In the genomic region with DNA sequence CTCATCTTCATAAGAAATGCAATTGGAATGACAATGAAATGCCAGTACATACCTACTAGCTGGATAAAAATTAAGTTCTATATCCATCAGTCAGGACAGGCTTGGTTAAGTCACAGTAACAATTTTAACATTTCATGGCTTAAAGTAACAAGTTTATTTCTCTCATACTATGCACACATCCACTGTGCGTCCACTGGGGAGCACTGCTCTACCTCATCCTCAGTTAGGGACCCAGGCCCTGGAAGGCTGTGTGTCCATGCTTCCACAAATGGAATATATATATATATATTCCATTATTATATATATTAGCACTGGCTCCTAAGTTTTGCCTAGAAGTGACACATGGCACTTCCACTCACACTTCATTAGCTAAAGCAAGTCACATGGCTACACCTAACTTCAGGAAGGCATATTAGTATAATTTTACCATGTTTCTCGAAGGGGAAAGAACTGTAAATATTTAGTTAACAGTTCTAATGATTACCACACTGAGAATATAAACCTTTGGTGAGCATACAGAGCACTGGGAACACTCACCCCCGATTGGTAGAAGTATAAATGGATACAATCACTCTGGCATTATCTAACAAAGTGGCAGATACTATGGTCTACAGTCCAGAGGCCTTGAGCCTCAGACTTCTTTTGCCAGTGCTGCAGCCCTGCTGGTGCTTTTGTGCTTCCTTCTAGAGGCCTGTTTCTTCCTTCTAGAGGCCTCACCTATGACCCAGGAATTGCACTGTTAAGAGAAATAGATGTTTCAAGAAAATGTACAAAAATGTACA, we compare ENCODE assay signal across 26 cellular contexts. TPM values are rescaled to one million over a fixed set of nuclear protein-coding genes. Genes with fewer than 3 reads are reported as not detected.
DNase-seq lines count a peak whose midpoint lies in the region; ATAC-seq, FAIRE-seq and TF ChIP-seq lines count a peak whose summit lies in the region.
"Had no signal": no experiment of that assay in that cellular context is flagged by ENCODE, and none has a peak within 500 bp of the region (broad histone marks: within the 10 kb centered on the region; RNA-seq: fewer than 3 reads in every experiment).

No MANE protein-coding gene starts in this region.

- no peak overlapping the region for H3K27ac ChIP-seq in PC-3 (ENCODE audit: low read length)
- H3K27ac ChIP-seq in K562 (ENCODE audit: extremely low read depth, low read depth, low read length) = no peak overlapping the region
- peak overlapping the region in 1 of 2 donors; percentile 24 for H3K27ac ChIP-seq in small intestine (ENCODE audit: low read depth in 1 of 2, low read length in 1 of 2)
- no peak overlapping the region for H3K27ac ChIP-seq in upper lobe of left lung
- H3K27ac ChIP-seq: dorsolateral prefrontal cortex, HL-60, lower lobe of right lung, SJSA1, tibial nerve had no signal

- POLR2A ChIA-PET in PC-3 (lab: Charles Lee; ENCODE audit: unreplicated experiment) = no interaction called here
- POLR2A ChIA-PET in K562 (lab: Yijun Ruan, JAX) = no interaction called here

- H3K9ac ChIP-seq in PC-3 (ENCODE audit: low read length) (no peak overlapping the region), K562 (ENCODE audit: insufficient read depth in 1 of 2, low read depth in 2 of 2, low read length in 2 of 2) (no peak overlapping the region)

- H4K20me1 ChIP-seq in PC-3 (ENCODE audit: low read length) (no peaks in the 10 kb centered on the region), K562 (replicated peaks; ENCODE audit: control insufficient read depth, insufficient read depth, low read length) (no peaks in the 10 kb centered on the region)

- TF ChIP-seq CTCF in PC-3 (conservative IDR thresholded peaks at IDR 0.05; ENCODE audit: low read depth, low read length) = 0 out of 2 replicates have a peak, but pooled peaks have one; percentile 11
- TF ChIP-seq CTCF in K562 (IDR thresholded peaks at IDR 0.05 in 2 of 3, conservative IDR thresholded peaks at IDR 0.05 in 1 of 3; ENCODE audit: insufficient read depth in 2 of 3, low read depth in 1 of 3, low read length in 3 of 3) = 0 out of 6 replicates have a peak, but pooled peaks of 1 of the 3 experiments have one; percentile 10
- TF ChIP-seq CTCF in upper lobe of left lung (IDR thresholded peaks at IDR 0.05) = no peak

- intact Hi-C loops in PC-3 (cut with micrococcal nuclease) = no loop called here
- intact Hi-C loops in K562 (cut with micrococcal nuclease) = no loop called here

- H3K36me3 ChIP-seq in PC-3 (ENCODE audit: low read depth, low read length) = peaks cover 31% of the 10 kb centered on the region
- H3K36me3 ChIP-seq in K562 (ENCODE audit: control insufficient read depth, insufficient read depth, low read length) = peaks cover 44% of the 10 kb centered on the region
- H3K36me3 ChIP-seq in small intestine (ENCODE audit: control insufficient read depth in 2 of 2, insufficient read depth in 2 of 2, low read length in 2 of 2) = peaks cover 0 to 3% of the 10 kb centered on the region in 2 donors
- H3K36me3 ChIP-seq in upper lobe of left lung = peaks cover 6 to 38% (median 22%) of the 10 kb centered on the region in 4 donors

- 63% methylated on average over 3 of the region's 3 CpGs for WGBS in K562 (ENCODE audit: insufficient coverage, low coverage, missing lambda C conversion rate)
- 42 to 60% (median 56%) methylated on average over 3 of the region's 3 CpGs for WGBS in small intestine, 3 donors
- 70 to 72% methylated on average over 3 of the region's 3 CpGs for WGBS in upper lobe of left lung, 2 donors

- ATAC-seq in PC-3 (peak; percentile 13; the same call in 1 of the 2 replicates), K562 (peak; percentile 34; the same call in 1 of the 3 replicates), upper lobe of left lung (ENCODE audit: low FRiP score in 2 of 2) (no peak), GM19035 (IDR thresholded peaks at IDR 0.05; ENCODE audit: unreplicated experiment) (no peak)
- ATAC-seq: activated CD8-positive, alpha-beta T cell treated with anti-CD3 and anti-CD28 coated beads for 36 hours; lower lobe of right lung; T-cell had no signal

- BruUV-seq in PC-3 (replicated peaks; lab: Mats Ljungman, UMichigan) = no TSS peak
- no TSS peak for BruUV-seq in K562 (replicated peaks; lab: Mats Ljungman, UMichigan)

- H3K4me1 ChIP-seq in PC-3 (ENCODE audit: insufficient read depth, low read length) (no peaks in the 10 kb centered on the region), K562 (replicated peaks in 1 of 2; ENCODE audit: control insufficient read depth in 2 of 2, insufficient read depth in 2 of 2, low read length in 2 of 2) (no peaks in the 10 kb centered on the region; a peak in 1 of 5 replicates), small intestine (ENCODE audit: control insufficient read depth in 2 of 2, insufficient read depth in 1 of 2, low read depth in 1 of 2, low read length in 1 of 2) (peaks cover 6 to 11% of the 10 kb centered on the region in 2 donors), upper lobe of left lung (no peaks in the 10 kb centered on the region)
- H3K4me1 ChIP-seq: lower lobe of right lung, SJSA1 had no signal

- CTCF ChIA-PET in PC-3 (lab: Charles Lee) (no interaction called here), K562 (lab: Yijun Ruan, JAX; ENCODE audit: low intra/inter-chr PET ratio) (no interaction called here)

- H3K27me3 ChIP-seq in PC-3 (ENCODE audit: low read length) (no peaks in the 10 kb centered on the region), K562 (ENCODE audit: control insufficient read depth in 2 of 2, insufficient read depth in 2 of 2, low read length in 2 of 2) (no peaks in the 10 kb centered on the region), small intestine (ENCODE audit: control insufficient read depth in 2 of 2, insufficient read depth in 2 of 2, low read length in 2 of 2) (no peaks in the 10 kb centered on the region), upper lobe of left lung (no peaks in the 10 kb centered on the region)
- H3K27me3 ChIP-seq: dorsolateral prefrontal cortex, SJSA1, tibial nerve had no signal

- FAIRE-seq in K562 (lab: Jason Lieb, UNC) (no peak), islet of Langerhans (lab: Jason Lieb, UNC) (peak; percentile 36), small intestine (lab: Jason Lieb, UNC) (no peak), HTR-8/SVneo (lab: Jason Lieb, UNC) (no peak)
- FAIRE-seq: astrocyte, GM18507, kidney had no signal

- no peaks in the 10 kb centered on the region for H3K9me2 ChIP-seq in PC-3 (replicated peaks; ENCODE audit: low read length)

- no peaks in the 10 kb centered on the region for H3F3A ChIP-seq in PC-3 (ENCODE audit: low read length, unreplicated experiment)

- H3K4me2 ChIP-seq in PC-3 (ENCODE audit: low read length) (no peak overlapping the region), K562 (ENCODE audit: insufficient read depth, low read length) (no peak overlapping the region)

- H2AFZ ChIP-seq in PC-3 (ENCODE audit: low read length) = no peak overlapping the region
- no peak overlapping the region for H2AFZ ChIP-seq in K562 (ENCODE audit: low read depth, low read length)

- no peak for TF ChIP-seq POLR2A in K562 (conservative IDR thresholded peaks at IDR 0.05)
- TF ChIP-seq POLR2A in upper lobe of left lung (IDR thresholded peaks at IDR 0.05) = no peak

- in situ Hi-C loops in K562 (cut with MboI) = no loop called here

- no peak for DNase-seq in PC-3
- no peak for DNase-seq in K562 (ENCODE audit: extremely low read depth in 1 of 4, low spot score in 3 of 4)
- DNase-seq in small intestine = peak; percentile 83
- no peak for DNase-seq in upper lobe of left lung
- DNase-seq in HTR-8/SVneo (ENCODE audit: insufficient read length, low spot score) = no peak
- DNase-seq: activated CD4-positive, CD25-positive, alpha-beta regulatory T cell treated with anti-CD3 and anti-CD28 coated beads, Interleukin-2, amount 50 U/mL, for 72 hours; activated CD8-positive, alpha-beta T cell treated with anti-CD3 and anti-CD28 coated beads for 36 hours; activated naive CD8-positive, alpha-beta T cell treated with anti-CD3 and anti-CD28 coated beads, Interleukin-2, amount 10 ng/mL, durations not matched to agents 7 days and 5 days; C1 segment of cervical spinal cord; DND-41; dorsolateral prefrontal cortex; glutamatergic neuron; kidney; lower lobe of right lung; NCI-H1048; NCI-H187 treated with DMSO at 0.1 percent for 48 hours; NCI-H526 treated with DMSO at 0.1 percent for 48 hours; stimulated activated CD4-positive, alpha-beta T cell treated with anti-CD3 and anti-CD28 coated beads, Interleukin-2, amount 100 ng/mL, for 24 hours; T-cell had no signal

- H3K9me1 ChIP-seq in K562 (ENCODE audit: control insufficient read depth, insufficient read depth, low read length) = no peaks in the 10 kb centered on the region

- TF ChIP-seq EP300 in K562 (IDR thresholded peaks at IDR 0.05; ENCODE audit: low read length) = no peak
- TF ChIP-seq EP300 in upper lobe of left lung (IDR thresholded peaks at IDR 0.05) = no peak

- TF ChIP-seq RAD21 in K562 (CRISPR knock-in tag; conservative IDR thresholded peaks at IDR 0.05 in 1 of 2, IDR thresholded peaks at IDR 0.05 in 1 of 2) = no peak

- no peaks in the 10 kb centered on the region for H3K9me3 ChIP-seq in PC-3 (ENCODE audit: low read length)
- H3K9me3 ChIP-seq in K562 (replicated peaks; ENCODE audit: control insufficient read depth, insufficient read depth, low read depth, low read length) = no peaks in the 10 kb centered on the region
- no peaks in the 10 kb centered on the region for H3K9me3 ChIP-seq in small intestine (ENCODE audit: control insufficient read depth, low read depth)
- H3K9me3 ChIP-seq in upper lobe of left lung = no peaks in the 10 kb centered on the region
- H3K9me3 ChIP-seq: lower lobe of right lung, SJSA1, tibial nerve had no signal

- H3K4me3 ChIP-seq in PC-3 (ENCODE audit: low read length) = no peak overlapping the region
- no peak overlapping the region for H3K4me3 ChIP-seq in K562
- no peak overlapping the region for H3K4me3 ChIP-seq in small intestine (ENCODE audit: low read depth in 1 of 2, low read length in 2 of 2)
- H3K4me3 ChIP-seq in upper lobe of left lung = no peak overlapping the region
- H3K4me3 ChIP-seq: dorsolateral prefrontal cortex, lower lobe of right lung, SJSA1, tibial nerve had no signal

- no peaks in the 10 kb centered on the region for H3K79me2 ChIP-seq in PC-3 (ENCODE audit: low read length)
- H3K79me2 ChIP-seq in K562 (ENCODE audit: control insufficient read depth, insufficient read depth, low read length) = no peaks in the 10 kb centered on the region

RNA-seq across cellular contexts. Expression of a gene that starts 28.6 kb away (rescaled TPM):
- 18.8 and 19.4 TPM in 2 replicates for total RNA-seq in PC-3 (2014; rRNA removed)
- total RNA-seq in K562 (2011; cell fraction: chromatin; rRNA removed; ENCODE audit: low replicate concordance) = 78.3 and 139 TPM in 2 replicates
- 52.0 and 53.4 TPM in 2 replicates for total RNA-seq in K562 (2011; cell fraction: nucleolus; rRNA removed)
- 80.6 and 127 TPM in 2 replicates for total RNA-seq in K562 (2011; cell fraction: nucleoplasm; rRNA removed)
- 18.7 and 39.5 TPM in 2 replicates for total RNA-seq in K562 (2014; rRNA removed)
- total RNA-seq in K562 (2014; rRNA removed; fragmentation: Illumina TruSeq; extraction: Trizol) = 54.1 and 60.8 TPM in 2 replicates
- total RNA-seq in K562 (2015; rRNA removed; fragmentation: Illumina TruSeq; extraction: Trizol) = 47.2 and 50.0 TPM in 2 replicates
- 25.0 and 25.8 TPM in 2 replicates for total RNA-seq in K562 (2021)
- polyA plus RNA-seq in K562 (2011; rRNA removed) = 23.4 and 37.4 TPM in 2 replicates
- polyA plus RNA-seq in K562 (2011; cell fraction: cytosol; rRNA removed) = 15.5 and 20.6 TPM in 2 replicates
- 14.4 TPM in 2 replicates for polyA plus RNA-seq in K562 (2011; cell fraction: nucleus; rRNA removed)
- 19.0 and 30.0 TPM in 2 replicates for polyA plus RNA-seq in K562 (2012)
- 31.0 and 34.4 TPM in 2 replicates for polyA plus RNA-seq in K562 (2014; fragmentation: Illumina TruSeq; extraction: Trizol)
- polyA plus RNA-seq in K562 (2014; fragmentation: Nextera tagmentation; extraction: Ambion mirVana) = 10 to 100 TPM; 16.4 to 20.1 TPM
- 26.7 and 49.4 TPM in 2 replicates for polyA plus RNA-seq in K562 (2014; rRNA removed)
- 68.2 and 79.0 TPM in 2 replicates for polyA minus RNA-seq in K562 (2011; rRNA and poly(A)+ RNA removed)
- 10.6 and 28.6 TPM in 2 replicates for polyA minus RNA-seq in K562 (2011; cell fraction: cytosol; rRNA and poly(A)+ RNA removed)
- polyA minus RNA-seq in K562 (2011; cell fraction: nucleus; rRNA and poly(A)+ RNA removed) = 19.5 and 28.7 TPM in 2 replicates
- 10 to 100 TPM; 22.7 to 33.3 (median 30.3) TPM for polyA plus RNA-seq in small intestine
- total RNA-seq in upper lobe of left lung = 10 to 100 TPM; 19.6 to 46.1 (median 28.9) TPM

RNA-seq across cellular contexts. Expression of a gene that starts 47.6 kb away (rescaled TPM):
- 4.5 and 8.0 TPM in 2 replicates for total RNA-seq in PC-3 (2014; rRNA removed)
- total RNA-seq in K562 (2011; cell fraction: chromatin; rRNA removed; ENCODE audit: low replicate concordance) = not detected in 2 replicates
- total RNA-seq in K562 (2011; cell fraction: nucleolus; rRNA removed) = not detected in 2 replicates
- total RNA-seq in K562 (2011; cell fraction: nucleoplasm; rRNA removed) = not detected in 2 replicates
- not detected in 2 replicates for total RNA-seq in K562 (2014; rRNA removed)
- total RNA-seq in K562 (2014; rRNA removed; fragmentation: Illumina TruSeq; extraction: Trizol) = not detected in 2 replicates
- total RNA-seq in K562 (2015; rRNA removed; fragmentation: Illumina TruSeq; extraction: Trizol) = not detected in 2 replicates
- total RNA-seq in K562 (2021) = 0.04 TPM in 1 of 2 replicates, not detected in the other
- not detected in 2 replicates for polyA plus RNA-seq in K562 (2011; rRNA removed)
- polyA plus RNA-seq in K562 (2011; cell fraction: cytosol; rRNA removed) = not detected in 2 replicates
- polyA plus RNA-seq in K562 (2011; cell fraction: nucleus; rRNA removed) = not detected in 2 replicates
- polyA plus RNA-seq in K562 (2012) = 0.05 TPM in 1 of 2 replicates, not detected in the other
- polyA plus RNA-seq in K562 (2014; fragmentation: Illumina TruSeq; extraction: Trizol) = not detected in 2 replicates
- polyA plus RNA-seq in K562 (2014; fragmentation: Nextera tagmentation; extraction: Ambion mirVana) = not detected
- polyA plus RNA-seq in K562 (2014; rRNA removed) = not detected in 2 replicates
- not detected in 2 replicates for polyA minus RNA-seq in K562 (2011; rRNA and poly(A)+ RNA removed)
- not detected in 2 replicates for polyA minus RNA-seq in K562 (2011; cell fraction: cytosol; rRNA and poly(A)+ RNA removed)
- not detected in 2 replicates for polyA minus RNA-seq in K562 (2011; cell fraction: nucleus; rRNA and poly(A)+ RNA removed)
- 10 to 100 TPM; 11.9 to 19.5 (median 16.3) TPM for polyA plus RNA-seq in small intestine
- total RNA-seq in upper lobe of left lung = 10 to 100 TPM; 24.9 to 56.6 (median 35.1) TPM
- total RNA-seq: activated CD8-positive, alpha-beta T cell treated with anti-CD3 and anti-CD28 coated beads for 36 hours had no signal

RNA-seq across cellular contexts. Expression of a gene that starts 50.5 kb away (rescaled TPM):
- total RNA-seq in PC-3 (2014; rRNA removed) (113 and 133 TPM in 2 replicates), K562 (2014; rRNA removed) (1.0 and 1.8 TPM in 2 replicates), K562 (2014; rRNA removed; fragmentation: Illumina TruSeq; extraction: Trizol) (1.1 and 1.3 TPM in 2 replicates), K562 (2015; rRNA removed; fragmentation: Illumina TruSeq; extraction: Trizol) (2.5 and 2.6 TPM in 2 replicates), K562 (2021) (4.8 and 5.7 TPM in 2 replicates), upper lobe of left lung (100 to 1,000 TPM in 3 of 6 donors, 10 to 100 TPM in 3; 52.7 to 201 (median 98.9) TPM)
- 2.9 and 3.1 TPM in 2 replicates for total RNA-seq in K562 (2011; cell fraction: chromatin; rRNA removed; ENCODE audit: low replicate concordance)
- 1.2 and 1.8 TPM in 2 replicates for total RNA-seq in K562 (2011; cell fraction: nucleolus; rRNA removed)
- 1.5 and 2.5 TPM in 2 replicates for total RNA-seq in K562 (2011; cell fraction: nucleoplasm; rRNA removed)
- polyA plus RNA-seq in K562 (2011; rRNA removed) (0.43 and 2.0 TPM in 2 replicates), K562 (2014; fragmentation: Illumina TruSeq; extraction: Trizol) (4.0 and 4.2 TPM in 2 replicates), K562 (2014; fragmentation: Nextera tagmentation; extraction: Ambion mirVana) (under 1 TPM; 0.23 to 0.27 TPM), K562 (2014; rRNA removed) (4.7 and 8.9 TPM in 2 replicates), small intestine (1,000 to 10,000 TPM; 1,286 to 3,293 (median 3,150) TPM)
- polyA plus RNA-seq in K562 (2011; cell fraction: cytosol; rRNA removed) = 0.63 and 1.5 TPM in 2 replicates
- polyA plus RNA-seq in K562 (2011; cell fraction: nucleus; rRNA removed) = 3.6 and 6.0 TPM in 2 replicates
- polyA plus RNA-seq in K562 (2012) = 6.6 and 17.5 TPM in 2 replicates
- polyA minus RNA-seq in K562 (2011; rRNA and poly(A)+ RNA removed) = 0.30 and 0.67 TPM in 2 replicates
- polyA minus RNA-seq in K562 (2011; cell fraction: cytosol; rRNA and poly(A)+ RNA removed) = 0.95 and 3.6 TPM in 2 replicates
- 0.67 and 0.78 TPM in 2 replicates for polyA minus RNA-seq in K562 (2011; cell fraction: nucleus; rRNA and poly(A)+ RNA removed)
- total RNA-seq: activated CD8-positive, alpha-beta T cell treated with anti-CD3 and anti-CD28 coated beads for 36 hours had no signal

Comparison
In these comparisons a context has a peak if more than half of its experiments do, and no peak if none do; other contexts are left out.
1. ATAC-seq: peak in PC-3 (single experiment) and K562 (single experiment); none in upper lobe of left lung (0 of 2) and GM19035 (single experiment).
2. RNA of a gene that starts 50.5 kb away (total RNA-seq): 113 to 133 TPM in PC-3 and 52.7 to 201 TPM in upper lobe of left lung; 1.0 to 5.7 TPM in K562; every median in the first group is over 4 times any median in the second.